Comparison of ENCODE assay signal across 19 cellular contexts in genomic region chr9:77806697-77807096, GRCh38.
DNase-seq lines count a peak whose midpoint lies in the region; ATAC-seq, FAIRE-seq and TF ChIP-seq lines count a peak whose summit lies in the region.
"Had no signal": no experiment of that assay in that cellular context is flagged by ENCODE, and none has a peak within 500 bp of the region (broad histone marks: within the 10 kb centered on the region; RNA-seq: fewer than 3 reads in every experiment).

No MANE protein-coding gene starts in this region.

- H3K9ac ChIP-seq in DND-41 (ENCODE audit: low read depth, low read length) (no peak overlapping the region), astrocyte (ENCODE audit: low read length) (no peak overlapping the region), skeletal muscle satellite cell (ENCODE audit: low read depth, low read length) (no peak overlapping the region)

- TF ChIP-seq CTCF in DND-41 (IDR thresholded peaks at IDR 0.05; ENCODE audit: borderline replicate concordance, extremely low read depth, low read length, poor library complexity, severe bottlenecking) (no peak), astrocyte (IDR thresholded peaks at IDR 0.05; ENCODE audit: insufficient read depth, low read depth, low read length) (no peak), fibroblast of the aortic adventitia (IDR thresholded peaks at IDR 0.05; ENCODE audit: insufficient read depth, low read length) (no peak)

- H3K27ac Mint-ChIP-seq in astrocyte (ENCODE audit: unreplicated experiment), result peak overlapping the region; percentile 2
- H3K27ac Mint-ChIP-seq: CD8-positive, alpha-beta T cell had no signal

- H3K9me3 ChIP-seq in DND-41 (ENCODE audit: insufficient read depth, low read length, severe bottlenecking) (no peaks in the 10 kb centered on the region), astrocyte (ENCODE audit: insufficient read depth, low read depth, low read length) (no peaks in the 10 kb centered on the region), skeletal muscle satellite cell (replicated peaks; ENCODE audit: low read length) (no peaks in the 10 kb centered on the region)
- H3K9me3 ChIP-seq: HAP-1 had no signal

- no peak overlapping the region for H3K4me3 Mint-ChIP-seq in astrocyte (ENCODE audit: unreplicated experiment)
- H3K4me3 Mint-ChIP-seq: CD8-positive, alpha-beta T cell had no signal

- no peak overlapping the region for H3K4me3 ChIP-seq in DND-41 (ENCODE audit: low read depth in 1 of 2, low read length in 2 of 2)
- H3K4me3 ChIP-seq in astrocyte (ENCODE audit: insufficient read depth, low read depth, low read length), result no peak overlapping the region
- H3K4me3 ChIP-seq in fibroblast of the aortic adventitia (ENCODE audit: low read depth, low read length), result no peak overlapping the region
- H3K4me3 ChIP-seq in skeletal muscle satellite cell (ENCODE audit: low read length), result no peak overlapping the region
- H3K4me3 ChIP-seq: GM12878, HAP-1 had no signal

- H3K36me3 Mint-ChIP-seq in astrocyte (ENCODE audit: low read depth, unreplicated experiment), result peaks cover 10% of the 10 kb centered on the region

- no peak overlapping the region for H2AFZ ChIP-seq in DND-41 (ENCODE audit: low read depth, low read length)
- H2AFZ ChIP-seq in astrocyte (ENCODE audit: low read depth, low read length), result no peak overlapping the region

- DNase-seq in DND-41 (no peak), astrocyte (ENCODE audit: low read depth) (no peak), fibroblast of the aortic adventitia (ENCODE audit: low read depth) (peak; percentile 40), GM19239 (ENCODE audit: insufficient read length, low spot score) (no peak)
- DNase-seq: CD8-positive, alpha-beta T cell; NCI-H1417; NCI-H1930; NCI-H446 treated with DMSO at 0.1 percent for 48 hours; NCI-H748 treated with DMSO at 0.1 percent for 48 hours; SIG-M5 had no signal

- no peak for ATAC-seq in DND-41 (ENCODE audit: insufficient read depth, low read depth)
- ATAC-seq in GM18517 (IDR thresholded peaks at IDR 0.05; ENCODE audit: unreplicated experiment), result no peak
- no peak for ATAC-seq in GM19023 (IDR thresholded peaks at IDR 0.05; ENCODE audit: unreplicated experiment)
- ATAC-seq in GM21825 (IDR thresholded peaks at IDR 0.05; ENCODE audit: unreplicated experiment), result no peak
- ATAC-seq: CD8-positive, alpha-beta T cell had no signal

- H4K20me1 ChIP-seq in DND-41 (ENCODE audit: insufficient read depth, low read length) (no peaks in the 10 kb centered on the region; the same call in 1 of the 2 replicates), astrocyte (ENCODE audit: insufficient read depth, low read length) (peaks cover 8% of the 10 kb centered on the region)

- no peaks in the 10 kb centered on the region for H3K9me3 Mint-ChIP-seq in astrocyte (ENCODE audit: unreplicated experiment)
- H3K9me3 Mint-ChIP-seq: CD8-positive, alpha-beta T cell had no signal

- H3K4me1 ChIP-seq in DND-41 (ENCODE audit: insufficient read depth, low read length) (peaks cover 28% of the 10 kb centered on the region), astrocyte (ENCODE audit: insufficient read depth, low read length) (peaks cover 11% of the 10 kb centered on the region), skeletal muscle satellite cell (ENCODE audit: control insufficient read depth, insufficient read depth, low read length) (peaks cover 28% of the 10 kb centered on the region)

- H3K27ac ChIP-seq in DND-41 (ENCODE audit: low read length), result 0 out of 2 replicates have a peak overlapping the region, but pooled peaks have one; percentile 33
- no peak overlapping the region for H3K27ac ChIP-seq in astrocyte (ENCODE audit: low read depth, low read length)
- H3K27ac ChIP-seq: HL-60 had no signal

- no peaks in the 10 kb centered on the region for H3K27me3 ChIP-seq in DND-41 (ENCODE audit: insufficient read depth, low read length, poor library complexity)
- no peaks in the 10 kb centered on the region for H3K27me3 ChIP-seq in astrocyte (ENCODE audit: insufficient read depth, low read length)
- no peaks in the 10 kb centered on the region for H3K27me3 ChIP-seq in skeletal muscle satellite cell (ENCODE audit: control insufficient read depth, insufficient read depth, low read length)

- H3K4me2 ChIP-seq in DND-41 (ENCODE audit: insufficient read depth, low read length), result no peak overlapping the region
- no peak overlapping the region for H3K4me2 ChIP-seq in astrocyte (ENCODE audit: low read length)
- H3K4me2 ChIP-seq in skeletal muscle satellite cell (ENCODE audit: low read length), result peak overlapping the region; percentile 7

- FAIRE-seq in astrocyte (lab: Jason Lieb, UNC) (peak; percentile 56), GM19239 (lab: Jason Lieb, UNC) (no peak)
- FAIRE-seq: G401.6, GM12878, HTR-8/SVneo had no signal

- H3K79me2 ChIP-seq in DND-41 (ENCODE audit: insufficient read depth, low read length), result peaks cover 51% of the 10 kb centered on the region
- no peaks in the 10 kb centered on the region for H3K79me2 ChIP-seq in astrocyte (ENCODE audit: insufficient read depth, low read length)

- H3K27me3 Mint-ChIP-seq in astrocyte (ENCODE audit: low read depth, unreplicated experiment), result no peaks in the 10 kb centered on the region

- H3K4me1 Mint-ChIP-seq in astrocyte (ENCODE audit: low read depth, unreplicated experiment), result peaks cover 37% of the 10 kb centered on the region

- H3K36me3 ChIP-seq in DND-41 (ENCODE audit: insufficient read depth, low read length) (peaks cover 53% of the 10 kb centered on the region), astrocyte (ENCODE audit: insufficient read depth, low read length) (peaks cover 3% of the 10 kb centered on the region), skeletal muscle satellite cell (ENCODE audit: insufficient read depth, low read length) (peaks cover 13% of the 10 kb centered on the region)
- H3K36me3 ChIP-seq: HAP-1 had no signal
